27 cellular contexts compared by ENCODE assay signal in genomic region chr2:195572894-195573293, GRCh38.
DNase-seq lines count a peak whose midpoint lies in the region; ATAC-seq, FAIRE-seq and TF ChIP-seq lines count a peak whose summit lies in the region.
"Had no signal": no experiment of that assay in that cellular context is flagged by ENCODE, and none has a peak within 500 bp of the region (broad histone marks: within the 10 kb centered on the region; RNA-seq: fewer than 3 reads in every experiment).

No MANE protein-coding gene starts in this region.

- no peak for FAIRE-seq in A549 (lab: Jason Lieb, UNC)
- FAIRE-seq: endometrium, GM12892, islet of Langerhans had no signal

- CTCF ChIA-PET in A549 (lab: Yijun Ruan, JAX) = interaction anchor here (2.7 kb wide), 1 partner anchor 87 kb away, joined by 16 read pairs; no protein-coding TSS in a partner anchor

- no peak for ATAC-seq in A549
- ATAC-seq: activated CD4-positive, CD25-positive, alpha-beta regulatory T cell treated with anti-CD3 and anti-CD28 coated beads, Interleukin-2, amount 50 U/mL, for 24 hours; mucosa of descending colon; Right ventricle myocardium inferior had no signal

- POLR2A ChIA-PET in A549 (lab: Yijun Ruan, JAX) = no interaction called here

- WGBS in A549 (ENCODE audit: missing lambda C conversion rate) = 92% methylated on average over 4 of the region's 4 CpGs
- WGBS in sigmoid colon, 2 donors = 98 to 99% methylated on average over 4 of the region's 4 CpGs

- no peaks in the 10 kb centered on the region for H3K9me2 ChIP-seq in Karpas-422 (replicated peaks; ENCODE audit: insufficient read depth, low read length)

- no peak overlapping the region for H3K4me3 ChIP-seq in A549
- no peak overlapping the region for H3K4me3 ChIP-seq in Karpas-422 (ENCODE audit: low read length)
- H3K4me3 ChIP-seq in epithelial cell of proximal tubule (ENCODE audit: low read depth, low read length) = no peak overlapping the region
- no peak overlapping the region for H3K4me3 ChIP-seq in right atrium auricular region
- H3K4me3 ChIP-seq in sigmoid colon = no peak overlapping the region
- H3K4me3 ChIP-seq: cardiac muscle cell, mucosa of descending colon, neural progenitor cell had no signal

- no peak overlapping the region for H3K9ac ChIP-seq in Karpas-422 (ENCODE audit: low read length)
- H3K9ac ChIP-seq: neural progenitor cell had no signal

- H3K4me1 ChIP-seq in A549 (peaks cover 31% of the 10 kb centered on the region), Karpas-422 (ENCODE audit: low read length) (peaks cover 46% of the 10 kb centered on the region), right atrium auricular region (no peaks in the 10 kb centered on the region), sigmoid colon (no peaks in the 10 kb centered on the region)
- H3K4me1 ChIP-seq: neural progenitor cell had no signal

- no peak overlapping the region for H3K4me2 ChIP-seq in A549
- H3K4me2 ChIP-seq in Karpas-422 (ENCODE audit: low read depth, low read length, poor library complexity, severe bottlenecking) = no peak overlapping the region
- H3K4me2 ChIP-seq: neural progenitor cell had no signal

- H3K79me2 ChIP-seq in Karpas-422 (ENCODE audit: low read length) = no peaks in the 10 kb centered on the region

- no peaks in the 10 kb centered on the region for H3K9me3 ChIP-seq in A549
- H3K9me3 ChIP-seq in Karpas-422 (ENCODE audit: low read length) = no peaks in the 10 kb centered on the region
- no peaks in the 10 kb centered on the region for H3K9me3 ChIP-seq in right atrium auricular region
- no peaks in the 10 kb centered on the region for H3K9me3 ChIP-seq in sigmoid colon
- H3K9me3 ChIP-seq: BE2C, mucosa of descending colon had no signal

- TF ChIP-seq POLR2A in A549 (IDR thresholded peaks at IDR 0.05; ENCODE audit: low read length) = no peak
- no peak for TF ChIP-seq POLR2A in sigmoid colon (IDR thresholded peaks at IDR 0.05)

- no peaks in the 10 kb centered on the region for H3K36me3 ChIP-seq in Karpas-422 (ENCODE audit: insufficient read depth, low read length)
- no peaks in the 10 kb centered on the region for H3K36me3 ChIP-seq in right atrium auricular region
- no peaks in the 10 kb centered on the region for H3K36me3 ChIP-seq in sigmoid colon
- H3K36me3 ChIP-seq: BE2C, cardiac muscle cell, neural progenitor cell had no signal

- TF ChIP-seq CTCF in A549 (IDR thresholded peaks at IDR 0.05) (no peak), epithelial cell of proximal tubule (conservative IDR thresholded peaks at IDR 0.05; ENCODE audit: low read depth, low read length) (no peak), right atrium auricular region (IDR thresholded peaks at IDR 0.05) (no peak), sigmoid colon (IDR thresholded peaks at IDR 0.05) (no peak)

- H2AFZ ChIP-seq in Karpas-422 (ENCODE audit: low read length) = 0 out of 2 replicates have a peak overlapping the region, but pooled peaks have one; percentile 7

- TF ChIP-seq EP300 in A549 (IDR thresholded peaks at IDR 0.05) (no peak), sigmoid colon (IDR thresholded peaks at IDR 0.05) (no peak)

- intact Hi-C loops in sigmoid colon (cut with DNase I) = no loop called here

- H3K27me3 ChIP-seq in Karpas-422 (ENCODE audit: low read length) (no peaks in the 10 kb centered on the region), right atrium auricular region (no peaks in the 10 kb centered on the region), sigmoid colon (no peaks in the 10 kb centered on the region)
- H3K27me3 ChIP-seq: BE2C, cardiac muscle cell, neural progenitor cell had no signal

- no peaks in the 10 kb centered on the region for H4K20me1 ChIP-seq in Karpas-422 (ENCODE audit: insufficient read depth, low read depth, low read length)

- DNase-seq in DMS53 (lab: John Stamatoyannopoulos, UW) = peak; percentile 36
- no peak for DNase-seq in DMS53 treated with DMSO at 0.1 percent for 48 hours (lab: John Stamatoyannopoulos, UW; ENCODE audit: unreplicated experiment)
- DNase-seq in A549 (ENCODE audit: low read depth in 1 of 2, low spot score in 1 of 2) = no peak
- DNase-seq in Karpas-422 = no peak
- DNase-seq in epithelial cell of proximal tubule (ENCODE audit: low read depth) = peak; percentile 20
- no peak for DNase-seq in right atrium auricular region (ENCODE audit: low spot score)
- DNase-seq in sigmoid colon = no peak
- DNase-seq in Ammon's horn (ENCODE audit: low spot score) = no peak
- DNase-seq: activated naive CD4-positive, alpha-beta T cell treated with Interleukin-2 at 50 U/mL for 16 hours; activated T-cell treated with anti-CD3 and anti-CD28 coated beads, Interleukin-2, amount 50 U/mL, for 24 hours; aorta; BE2C; cortex of kidney; EL; MM.1S; mucosa of descending colon; NCI-H1417; NCI-H2081; stimulated activated CD8-positive, alpha-beta memory T cell treated with anti-CD3 and anti-CD28 coated beads, Interleukin-4, amount 100 ng/mL, for 48 hours had no signal

- peak overlapping the region; percentile 16 to 41; a peak in 3 of 6 replicates for H3K27ac ChIP-seq in A549
- peak overlapping the region; percentile 39 for H3K27ac ChIP-seq in Karpas-422 (ENCODE audit: low read length)
- no peak overlapping the region for H3K27ac ChIP-seq in right atrium auricular region
- H3K27ac ChIP-seq in sigmoid colon = no peak overlapping the region
- H3K27ac ChIP-seq: 22Rv1, cardiac muscle cell, neural progenitor cell had no signal

- no peak for TF ChIP-seq RAD21 in A549 (conservative IDR thresholded peaks at IDR 0.05 in 1 of 2, IDR thresholded peaks at IDR 0.05 in 1 of 2)

TF ChIP-seq in A549, 52 proteins besides CTCF, POLR2A, EP300 and RAD21:
- TF ChIP-seq EHMT2 (IDR thresholded peaks at IDR 0.05; ENCODE audit: low read depth) = no peak
- no peak for TF ChIP-seq EHF (CRISPR knock-in tag; IDR thresholded peaks at IDR 0.05)
- TF ChIP-seq HOXB5 (CRISPR knock-in tag; IDR thresholded peaks at IDR 0.05) = no peak
- TF ChIP-seq HEYL (CRISPR knock-in tag; IDR thresholded peaks at IDR 0.05) = no peak
- TF ChIP-seq, protein P1, sequence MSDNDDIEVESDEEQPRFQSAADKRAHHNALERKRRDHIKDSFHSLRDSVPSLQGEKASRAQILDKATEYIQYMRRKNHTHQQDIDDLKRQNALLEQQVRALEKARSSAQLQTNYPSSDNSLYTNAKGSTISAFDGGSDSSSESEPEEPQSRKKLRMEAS (IDR thresholded peaks at IDR 0.05) = no peak
- TF ChIP-seq, protein P2, sequence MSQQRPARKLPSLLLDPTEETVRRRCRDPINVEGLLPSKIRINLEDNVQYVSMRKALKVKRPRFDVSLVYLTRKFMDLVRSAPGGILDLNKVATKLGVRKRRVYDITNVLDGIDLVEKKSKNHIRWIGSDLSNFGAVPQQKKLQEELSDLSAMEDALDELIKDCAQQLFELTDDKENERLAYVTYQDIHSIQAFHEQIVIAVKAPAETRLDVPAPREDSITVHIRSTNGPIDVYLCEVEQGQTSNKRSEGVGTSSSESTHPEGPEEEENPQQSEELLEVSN (IDR thresholded peaks at IDR 0.05; ENCODE audit: borderline replicate concordance, low read depth) = no peak
- TF ChIP-seq PHF8 (IDR thresholded peaks at IDR 0.05; ENCODE audit: borderline replicate concordance, low read depth) = no peak
- no peak for TF ChIP-seq FOXS1 (CRISPR knock-in tag; IDR thresholded peaks at IDR 0.05)
- no peak for TF ChIP-seq RCOR1 (IDR thresholded peaks at IDR 0.05; ENCODE audit: low read depth, low read length)
- TF ChIP-seq HOXB13 (CRISPR knock-in tag; IDR thresholded peaks at IDR 0.05; ENCODE audit: low read depth) = no peak
- TF ChIP-seq ZFP36 (IDR thresholded peaks at IDR 0.05; ENCODE audit: borderline replicate concordance, partially characterized antibody) = no peak

Comparison
In these comparisons a context has a peak if more than half of its experiments do, and no peak if none do; other contexts are left out.
1. DNase-seq: peak in DMS53 (single experiment) and epithelial cell of proximal tubule (single experiment); none in DMS53 treated with DMSO at 0.1 percent for 48 hours (single experiment), A549 (0 of 2), Karpas-422 (single experiment), right atrium auricular region (single experiment), sigmoid colon (single experiment) and Ammon's horn (single experiment).
2. H3K27ac ChIP-seq: peak in A549 (2 of 2) and Karpas-422 (single experiment); none in right atrium auricular region (0 of 2) and sigmoid colon (0 of 4).